ENCODE assay signal across 8 cellular contexts in genomic region chr4:159455675-159456235, GRCh38.
DNase-seq lines count a peak whose midpoint lies in the region; ATAC-seq and TF ChIP-seq lines count a peak whose summit lies in the region.

No MANE protein-coding gene starts in this region.

- H3K4me1 ChIP-seq in breast epithelium (no peaks in the 10 kb centered on the region), mammary epithelial cell (ENCODE audit: insufficient read depth, low read length) (no peaks in the 10 kb centered on the region)

- H3K4me2 ChIP-seq in mammary epithelial cell (ENCODE audit: insufficient read depth, low read depth, low read length), result peak overlapping the region; percentile 83

- H3K36me3 ChIP-seq in breast epithelium (no peaks in the 10 kb centered on the region), mammary epithelial cell (ENCODE audit: insufficient read depth, low read length) (no peaks in the 10 kb centered on the region)

- no peak overlapping the region for H3K27ac Mint-ChIP-seq in MCF 10A (ENCODE audit: low read depth, unreplicated experiment)
- no peak overlapping the region for H3K27ac Mint-ChIP-seq in activated T-helper 1 cell treated with anti-CD3 and anti-CD28 coated beads, Interleukin-12 subunit alpha, Interleukin-12 subunit beta, Interleukin-2, Interleukin-4 antibody, amounts not matched to agents 30 ng/mL and 10 ng/mL and 1 ng/mL, durations not matched to agents 14 hours and 24 hours and 36 hours

- TF ChIP-seq POLR2A in breast epithelium (IDR thresholded peaks at IDR 0.05), result no peak

- H2AFZ ChIP-seq in mammary epithelial cell (ENCODE audit: low read depth, low read length), result peak overlapping the region; percentile 78

- peak; percentile 60 for ATAC-seq in HG02870 (IDR thresholded peaks at IDR 0.05; ENCODE audit: unreplicated experiment)

- intact Hi-C loops in MCF 10A (cut with micrococcal nuclease), result no loop called here
- intact Hi-C loops in breast epithelium (cut with DNase I; ENCODE audit: low total_unique reads), result no loop called here
- intact Hi-C loops in mammary epithelial cell (cut with micrococcal nuclease), result loop anchor here (1.0 kb wide), 1 partner anchor 252 kb away; no protein-coding TSS in a partner anchor
- intact Hi-C loops in activated T-helper 1 cell treated with anti-CD3 and anti-CD28 coated beads, Interleukin-12 subunit alpha, Interleukin-12 subunit beta, Interleukin-2, Interleukin-4 antibody, amounts not matched to agents 30 ng/mL and 10 ng/mL and 1 ng/mL, durations not matched to agents 14 hours and 24 hours and 36 hours (cut with micrococcal nuclease), result no loop called here

- TF ChIP-seq CTCF in MCF 10A (IDR thresholded peaks at IDR 0.05; ENCODE audit: unreplicated experiment), result peak; percentile 52
- peak in 1 of 3 donors; percentile 24 for TF ChIP-seq CTCF in breast epithelium (IDR thresholded peaks at IDR 0.05)
- TF ChIP-seq CTCF in mammary epithelial cell (conservative IDR thresholded peaks at IDR 0.05 in 1 of 2, IDR thresholded peaks at IDR 0.05 in 1 of 2; ENCODE audit: extremely low read depth in 1 of 2, insufficient read depth in 1 of 2, low read depth in 1 of 2, low read length in 2 of 2), result peak; percentile 72 to 79

- WGBS in mammary epithelial cell (ENCODE audit: low coverage, missing lambda C conversion rate), result 14% methylated on average over 3 of the region's 3 CpGs

- no peaks in the 10 kb centered on the region for H3K36me3 Mint-ChIP-seq in MCF 10A (ENCODE audit: insufficient read depth, unreplicated experiment)
- no peaks in the 10 kb centered on the region for H3K36me3 Mint-ChIP-seq in activated T-helper 1 cell treated with anti-CD3 and anti-CD28 coated beads, Interleukin-12 subunit alpha, Interleukin-12 subunit beta, Interleukin-2, Interleukin-4 antibody, amounts not matched to agents 30 ng/mL and 10 ng/mL and 1 ng/mL, durations not matched to agents 14 hours and 24 hours and 36 hours (ENCODE audit: low read depth)

- no peaks in the 10 kb centered on the region for H3K9me3 ChIP-seq in breast epithelium
- H3K9me3 ChIP-seq in mammary epithelial cell (replicated peaks; ENCODE audit: insufficient read depth, low read length), result no peaks in the 10 kb centered on the region

- peak overlapping the region; percentile 32 for H3K9ac ChIP-seq in mammary epithelial cell (ENCODE audit: insufficient read depth, low read length)

- H3K27me3 ChIP-seq in breast epithelium, result no peaks in the 10 kb centered on the region
- H3K27me3 ChIP-seq in mammary epithelial cell (ENCODE audit: insufficient read depth, low read length), result no peaks in the 10 kb centered on the region

- no peaks in the 10 kb centered on the region for H3K79me2 ChIP-seq in mammary epithelial cell (ENCODE audit: insufficient read depth, low read length)

- CTCF ChIA-PET in MCF 10A (lab: Yijun Ruan, JAX), result interaction anchor here (0.6 to 1.9 kb wide), 21 partner anchors 9 to 1191 kb away, joined by 3 to 11 read pairs (median 3); no protein-coding TSS in a partner anchor
- CTCF ChIA-PET in mammary epithelial cell (lab: Charles Lee; ENCODE audit: low non-redundant PET), result interaction anchor here (0.5 to 0.7 kb wide), 5 partner anchors 30 to 745 kb away, joined by 3 to 20 read pairs (median 4); no protein-coding TSS in a partner anchor

- DNase-seq in MCF 10A (ENCODE audit: unreplicated experiment) (peak; percentile 68), breast epithelium (ENCODE audit: low spot score in 2 of 2) (no peak), NCI-H460 (ENCODE audit: extremely low read depth, low read depth) (peak; percentile 49), mammary epithelial cell (peak; percentile 32), midbrain (lab: John Stamatoyannopoulos, UW) (peak; percentile 12)
- no peak for DNase-seq in activated naive CD4-positive, alpha-beta T cell (lab: John Stamatoyannopoulos, UW)
- no peak for DNase-seq in activated T-helper 1 cell treated with anti-CD3 and anti-CD28 coated beads, Interleukin-12 subunit alpha, Interleukin-12 subunit beta, Interleukin-2, Interleukin-4 antibody, amounts not matched to agents 30 ng/mL and 10 ng/mL and 1 ng/mL, durations not matched to agents 14 hours and 24 hours and 36 hours (ENCODE audit: low spot score)

- BruUV-seq in MCF 10A (replicated peaks; lab: Mats Ljungman, UMichigan) (no TSS peak), mammary epithelial cell (replicated peaks; lab: Mats Ljungman, UMichigan) (no TSS peak)

- no peaks in the 10 kb centered on the region for H3K27me3 Mint-ChIP-seq in MCF 10A (ENCODE audit: insufficient read depth, unreplicated experiment)
- peaks cover 7% of the 10 kb centered on the region for H3K27me3 Mint-ChIP-seq in activated T-helper 1 cell treated with anti-CD3 and anti-CD28 coated beads, Interleukin-12 subunit alpha, Interleukin-12 subunit beta, Interleukin-2, Interleukin-4 antibody, amounts not matched to agents 30 ng/mL and 10 ng/mL and 1 ng/mL, durations not matched to agents 14 hours and 24 hours and 36 hours (ENCODE audit: insufficient read depth)

- dilution Hi-C loops in mammary epithelial cell (cut with HindIII; ENCODE audit: low sequenced_read_pairs), result no loop called here

- H4K20me1 ChIP-seq in mammary epithelial cell (ENCODE audit: insufficient read depth, low read length), result no peaks in the 10 kb centered on the region

- H3K9me3 Mint-ChIP-seq in MCF 10A (ENCODE audit: unreplicated experiment), result no peaks in the 10 kb centered on the region
- H3K9me3 Mint-ChIP-seq in activated T-helper 1 cell treated with anti-CD3 and anti-CD28 coated beads, Interleukin-12 subunit alpha, Interleukin-12 subunit beta, Interleukin-2, Interleukin-4 antibody, amounts not matched to agents 30 ng/mL and 10 ng/mL and 1 ng/mL, durations not matched to agents 14 hours and 24 hours and 36 hours, result no peaks in the 10 kb centered on the region

- in situ Hi-C loops in mammary epithelial cell (cut with MboI; ENCODE audit: low sequenced_read_pairs in 2 of 2), result no loop called here

- H3K27ac ChIP-seq in breast epithelium (no peak overlapping the region), mammary epithelial cell (ENCODE audit: insufficient read depth, low read depth, low read length) (peak overlapping the region; percentile 12)

- H3K4me3 ChIP-seq in breast epithelium (no peak overlapping the region), mammary epithelial cell (replicated peaks in 1 of 3; ENCODE audit: insufficient read depth in 1 of 3, low read depth in 2 of 3, low read length in 3 of 3) (peak overlapping the region in 2 of 3 experiments; percentile 23 to 30)

- POLR2A ChIA-PET in MCF 10A (lab: Yijun Ruan, JAX), result interaction anchor here (0.5 to 1.0 kb wide), 6 partner anchors 8 to 551 kb away, joined by 3 to 5 read pairs (median 3); no protein-coding TSS in a partner anchor

- H3K4me3 Mint-ChIP-seq in MCF 10A (ENCODE audit: unreplicated experiment), result no peak overlapping the region
- H3K4me3 Mint-ChIP-seq in activated T-helper 1 cell treated with anti-CD3 and anti-CD28 coated beads, Interleukin-12 subunit alpha, Interleukin-12 subunit beta, Interleukin-2, Interleukin-4 antibody, amounts not matched to agents 30 ng/mL and 10 ng/mL and 1 ng/mL, durations not matched to agents 14 hours and 24 hours and 36 hours, result no peak overlapping the region

- no peaks in the 10 kb centered on the region for H3K4me1 Mint-ChIP-seq in MCF 10A (ENCODE audit: insufficient read depth, unreplicated experiment)
- peaks cover 4% of the 10 kb centered on the region for H3K4me1 Mint-ChIP-seq in activated T-helper 1 cell treated with anti-CD3 and anti-CD28 coated beads, Interleukin-12 subunit alpha, Interleukin-12 subunit beta, Interleukin-2, Interleukin-4 antibody, amounts not matched to agents 30 ng/mL and 10 ng/mL and 1 ng/mL, durations not matched to agents 14 hours and 24 hours and 36 hours (ENCODE audit: low read depth)

Comparison
In these comparisons a context has a peak if more than half of its experiments do, and no peak if none do; other contexts are left out.
1. DNase-seq: peak in MCF 10A (single experiment), NCI-H460 (single experiment), mammary epithelial cell (single experiment) and midbrain (single experiment); none in breast epithelium (0 of 2), activated naive CD4-positive, alpha-beta T cell (0 of 4) and activated T-helper 1 cell treated with anti-CD3 and anti-CD28 coated beads, Interleukin-12 subunit alpha, Interleukin-12 subunit beta, Interleukin-2, Interleukin-4 antibody, amounts not matched to agents 30 ng/mL and 10 ng/mL and 1 ng/mL, durations not matched to agents 14 hours and 24 hours and 36 hours (single experiment).
2. H3K4me3 ChIP-seq: peak in mammary epithelial cell (2 of 3); none in breast epithelium (0 of 3).